12 cellular contexts compared by ENCODE assay signal in the genomic region with DNA sequence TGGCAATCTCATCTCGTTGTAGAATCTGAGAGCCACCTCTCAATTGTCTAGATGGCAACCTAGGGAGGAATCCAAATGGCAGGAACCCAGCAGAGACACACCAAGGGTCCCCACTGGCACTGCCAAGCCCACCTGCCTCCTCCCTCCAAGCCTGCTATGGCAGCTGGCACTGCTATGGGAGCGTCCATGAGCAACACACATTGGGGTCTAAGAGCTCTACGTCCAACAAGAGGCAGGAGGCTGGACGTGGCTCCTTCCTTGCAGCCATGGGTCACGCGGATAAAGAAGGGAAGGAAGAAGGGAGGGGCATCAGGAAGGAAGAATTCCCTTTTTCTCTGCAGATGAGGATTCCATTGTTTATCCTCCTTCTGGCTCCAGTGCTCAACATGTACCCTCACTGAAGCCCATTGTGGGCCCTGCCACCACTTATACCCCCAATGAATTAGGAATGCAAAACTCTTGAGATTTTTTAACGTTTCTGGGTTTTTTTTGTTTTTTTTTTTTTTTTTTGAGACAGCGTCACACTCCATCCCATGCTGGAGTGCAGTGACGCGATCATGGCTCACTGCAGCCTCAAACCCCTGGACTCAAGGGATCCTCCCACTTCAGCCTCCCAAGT. TPM values are rescaled to one million over a fixed set of nuclear protein-coding genes. Genes with fewer than 3 reads are reported as not detected.
DNase-seq lines count a peak whose midpoint lies in the region; ATAC-seq, FAIRE-seq and TF ChIP-seq lines count a peak whose summit lies in the region.
"Had no signal": no experiment of that assay in that cellular context is flagged by ENCODE, and none has a peak within 500 bp of the region (broad histone marks: within the 10 kb centered on the region; RNA-seq: fewer than 3 reads in every experiment).

No MANE protein-coding gene starts in this region.

- 86 to 93% methylated on average over 7 to 10 of the region's 10 CpGs for WGBS in transverse colon (ENCODE audit: low coverage in 1 of 2), 2 donors

- no peaks in the 10 kb centered on the region for H3K36me3 ChIP-seq in Panc1 (ENCODE audit: control insufficient read depth, insufficient read depth, low read length)
- no peaks in the 10 kb centered on the region for H3K36me3 ChIP-seq in muscle layer of duodenum (ENCODE audit: control insufficient read depth in 1 of 2, insufficient read depth in 2 of 2, low read length in 2 of 2)
- no peaks in the 10 kb centered on the region for H3K36me3 ChIP-seq in transverse colon
- H3K36me3 ChIP-seq: lower lobe of right lung, ovary had no signal

- H3K27me3 ChIP-seq in Panc1 (ENCODE audit: control insufficient read depth, insufficient read depth, low read length), result no peaks in the 10 kb centered on the region
- no peaks in the 10 kb centered on the region for H3K27me3 ChIP-seq in muscle layer of duodenum (ENCODE audit: low read depth, low read length)
- H3K27me3 ChIP-seq in transverse colon, result no peaks in the 10 kb centered on the region
- H3K27me3 ChIP-seq: ovary had no signal

- H3K9me3 ChIP-seq in Panc1 (ENCODE audit: control insufficient read depth, insufficient read depth, low read depth, low read length), result no peaks in the 10 kb centered on the region
- no peaks in the 10 kb centered on the region for H3K9me3 ChIP-seq in muscle layer of duodenum (ENCODE audit: control insufficient read depth in 1 of 2, low read length in 2 of 2)
- no peaks in the 10 kb centered on the region for H3K9me3 ChIP-seq in transverse colon
- H3K9me3 ChIP-seq: lower lobe of right lung, ovary had no signal

- BruUV-seq in Panc1 (replicated peaks; lab: Mats Ljungman, UMichigan), result no TSS peak

- in situ Hi-C loops in Panc1 (cut with HindIII; ENCODE audit: low pct_unique_long_range_greater_than_20kb, low sequenced_read_pairs), result no loop called here
- in situ Hi-C loops in transverse colon (cut with MboI; ENCODE audit: low pct_ligation_motif_present in 1 of 4, low pct_unique_long_range_greater_than_20kb in 1 of 4, low sequenced_read_pairs in 3 of 4), result no loop called here

- POLR2A ChIA-PET in Panc1 (lab: Charles Lee), result interaction anchor here (0.6 kb wide), 1 partner anchor 29 kb away, joined by 7 read pairs; no protein-coding TSS in a partner anchor

- no peak for TF ChIP-seq EP300 in transverse colon (IDR thresholded peaks at IDR 0.05; ENCODE audit: low read depth)

- intact Hi-C loops in Panc1 (cut with micrococcal nuclease; ENCODE audit: unreplicated experiment), result no loop called here
- intact Hi-C loops in transverse colon (cut with DNase I; ENCODE audit: low total_unique reads), result no loop called here
- intact Hi-C loops in left colon (cut with DNase I, micrococcal nuclease), result no loop called here

- DNase-seq in Panc1 (ENCODE audit: low read depth, low spot score) (no peak), coronary artery (ENCODE audit: low spot score) (no peak), transverse colon (no peak), left colon (no peak), COLO668 (lab: John Stamatoyannopoulos, UW; ENCODE audit: unreplicated experiment) (no peak), D721Med (ENCODE audit: insufficient read length, low spot score) (no peak)
- no peak for DNase-seq in stimulated activated CD4-positive, alpha-beta T cell treated with anti-CD3 and anti-CD28 coated beads, Interleukin-4, amount 100 ng/mL, for 4 hours
- DNase-seq: CD8-positive, alpha-beta memory T cell; NCI-H1436 had no signal

- FAIRE-seq in D721Med (lab: Jason Lieb, UNC), result no peak

- no peak for TF ChIP-seq CTCF in Panc1 (IDR thresholded peaks at IDR 0.05)
- TF ChIP-seq CTCF in coronary artery (IDR thresholded peaks at IDR 0.05), result no peak
- TF ChIP-seq CTCF in transverse colon (IDR thresholded peaks at IDR 0.05), result no peak
- TF ChIP-seq CTCF in D721Med (IDR thresholded peaks at IDR 0.05; ENCODE audit: insufficient read depth, missing control alignments), result no peak

- peak overlapping the region; percentile 83 for H3K27ac ChIP-seq in Panc1 (ENCODE audit: low read length)
- peak overlapping the region; percentile 78 to 83 for H3K27ac ChIP-seq in coronary artery
- peak overlapping the region; percentile 76 for H3K27ac ChIP-seq in muscle layer of duodenum (ENCODE audit: low read length)
- peak overlapping the region; percentile 78 to 82 (median 79) for H3K27ac ChIP-seq in transverse colon
- H3K27ac ChIP-seq: lower lobe of right lung, ovary had no signal

- no peak for ATAC-seq in Panc1
- ATAC-seq in left colon, result no peak

- CTCF ChIA-PET in Panc1 (lab: Charles Lee), result no interaction called here

- H3K4me3 ChIP-seq in Panc1 (ENCODE audit: low read depth in 2 of 2, low read length in 2 of 2) (peak overlapping the region in 1 of 2 experiments; percentile 7; a peak in 1 of 4 replicates), coronary artery (no peak overlapping the region), muscle layer of duodenum (ENCODE audit: low read depth in 1 of 2, low read length in 2 of 2) (no peak overlapping the region), transverse colon (no peak overlapping the region)
- H3K4me3 ChIP-seq: lower lobe of right lung, ovary had no signal

- TF ChIP-seq POLR2A in transverse colon (IDR thresholded peaks at IDR 0.05), result no peak

- H3K4me1 ChIP-seq in Panc1 (ENCODE audit: control insufficient read depth, insufficient read depth, low read length) (peaks cover 44% of the 10 kb centered on the region), muscle layer of duodenum (ENCODE audit: control insufficient read depth in 1 of 2, insufficient read depth in 2 of 2, low read length in 2 of 2) (peaks cover 9 to 14% of the 10 kb centered on the region in 2 donors), transverse colon (peaks cover 23 to 55% (median 33%) of the 10 kb centered on the region in 4 donors)

RNA-seq across cellular contexts. Expression of gene ATP9A, which starts 17.3 kb away (rescaled TPM):
- total RNA-seq in Panc1 (2021; ENCODE audit: unreplicated experiment), result 8.7 TPM
- 20.5 TPM for polyA plus RNA-seq in Panc1 (2012; ENCODE audit: insufficient read length)
- total RNA-seq in transverse colon, result 10 to 100 TPM; 66.3 to 93.0 (median 78.9) TPM
- 10 to 100 TPM; 66.8 to 90.1 TPM for total RNA-seq in left colon

RNA-seq across cellular contexts. Expression of gene SALL4, which starts 51.4 kb away (rescaled TPM):
- total RNA-seq in Panc1 (2021; ENCODE audit: unreplicated experiment), result 1.6 TPM
- polyA plus RNA-seq in Panc1 (2012; ENCODE audit: insufficient read length), result 0.86 TPM
- under 1 TPM in 1 of 4 donors, not detected in 3; 0.14 TPM for total RNA-seq in transverse colon
- under 1 TPM; 0.09 to 0.11 TPM for total RNA-seq in left colon
- polyA plus RNA-seq: CD8-positive, alpha-beta memory T cell had no signal
